Comparison of ENCODE assay signal across 8 cellular contexts in genomic region chr10:94963901-94964300, GRCh38. TPM values are rescaled to one million over a fixed set of nuclear protein-coding genes. Genes with fewer than 3 reads are reported as not detected.
A peak's percentile ranks its signal among the peaks of the same experiment; 100 is the strongest.
DNase-seq lines count a peak whose midpoint lies in the region; ATAC-seq and TF ChIP-seq lines count a peak whose summit lies in the region.

No MANE protein-coding gene starts in this region.

- no peak overlapping the region for H3K27ac ChIP-seq in foreskin keratinocyte
- no peak overlapping the region for H3K27ac ChIP-seq in smooth muscle cell (ENCODE audit: low read depth)

- DNase-seq in AG20443 (ENCODE audit: low spot score): peak; percentile 16
- DNase-seq in HS-5 (ENCODE audit: low read depth): peak; percentile 8
- peak; percentile 12 for DNase-seq in SHP77 treated with DMSO at 0.1 percent for 48 hours (lab: John Stamatoyannopoulos, UW)
- DNase-seq in foreskin keratinocyte: peak; percentile 4 to 24
- no peak for DNase-seq in smooth muscle cell (lab: John Stamatoyannopoulos, UW; ENCODE audit: unreplicated experiment)
- DNase-seq in NOMO-1 treated with DMSO at 0.1 percent for 48 hours (lab: John Stamatoyannopoulos, UW; ENCODE audit: unreplicated experiment): no peak

- no peaks in the 10 kb centered on the region for H4K20me1 ChIP-seq in smooth muscle cell (ENCODE audit: low read depth)

- no peaks in the 10 kb centered on the region for H3K27me3 ChIP-seq in foreskin keratinocyte
- H3K27me3 ChIP-seq in smooth muscle cell (ENCODE audit: low read depth): no peaks in the 10 kb centered on the region

- no peaks in the 10 kb centered on the region for H3K36me3 ChIP-seq in smooth muscle cell (ENCODE audit: low read depth)

- H3K9me3 ChIP-seq in smooth muscle cell (replicated peaks; ENCODE audit: low read depth): no peaks in the 10 kb centered on the region

- no peak overlapping the region for H3K9ac ChIP-seq in smooth muscle cell (ENCODE audit: low read depth)

- H3K4me1 ChIP-seq in foreskin keratinocyte (no peaks in the 10 kb centered on the region), smooth muscle cell (ENCODE audit: low read depth) (no peaks in the 10 kb centered on the region)

- peak; percentile 56 for TF ChIP-seq CTCF in foreskin keratinocyte (conservative IDR thresholded peaks at IDR 0.05)
- peak; percentile 71 for TF ChIP-seq CTCF in smooth muscle cell (IDR thresholded peaks at IDR 0.05; ENCODE audit: borderline replicate concordance, insufficient read depth, poor library complexity, severe bottlenecking)

- H3K79me2 ChIP-seq in smooth muscle cell (ENCODE audit: low read depth): no peaks in the 10 kb centered on the region

- no peaks in the 10 kb centered on the region for H3F3A ChIP-seq in smooth muscle cell (ENCODE audit: low read depth)

- H2AFZ ChIP-seq in smooth muscle cell (ENCODE audit: low read depth): peak overlapping the region; percentile 34

- H3K4me3 ChIP-seq in smooth muscle cell: no peak overlapping the region

- no peak overlapping the region for H3K4me2 ChIP-seq in smooth muscle cell

- 0% methylated on average over 1 of the region's 1 CpG for WGBS in smooth muscle cell (ENCODE audit: low lambda C conversion rate)

- ATAC-seq in GM18873 (IDR thresholded peaks at IDR 0.05; ENCODE audit: low FRiP score, unreplicated experiment): peak; percentile 59
- peak; percentile 79 for ATAC-seq in foreskin keratinocyte
- no peak for ATAC-seq in HG02571 (IDR thresholded peaks at IDR 0.05; ENCODE audit: unreplicated experiment)

RNA-seq across cellular contexts. Expression of gene CYP2C9, which starts 25.4 kb away (rescaled TPM):
- total RNA-seq in foreskin keratinocyte (not detected in 2 replicates), smooth muscle cell (0.63 and 1.3 TPM in 2 replicates)
- polyA plus RNA-seq in foreskin keratinocyte (not detected in 2 replicates), smooth muscle cell (0.10 TPM in 1 of 2 replicates, not detected in the other)

Comparison
In these comparisons a context has a peak if more than half of its experiments do, and no peak if none do; other contexts are left out.
1. DNase-seq: peak in AG20443 (single experiment), HS-5 (single experiment), SHP77 treated with DMSO at 0.1 percent for 48 hours (single experiment) and foreskin keratinocyte (2 of 2); none in smooth muscle cell (single experiment) and NOMO-1 treated with DMSO at 0.1 percent for 48 hours (single experiment).